1 cellular context compared by ENCODE assay signal in the genomic region with DNA sequence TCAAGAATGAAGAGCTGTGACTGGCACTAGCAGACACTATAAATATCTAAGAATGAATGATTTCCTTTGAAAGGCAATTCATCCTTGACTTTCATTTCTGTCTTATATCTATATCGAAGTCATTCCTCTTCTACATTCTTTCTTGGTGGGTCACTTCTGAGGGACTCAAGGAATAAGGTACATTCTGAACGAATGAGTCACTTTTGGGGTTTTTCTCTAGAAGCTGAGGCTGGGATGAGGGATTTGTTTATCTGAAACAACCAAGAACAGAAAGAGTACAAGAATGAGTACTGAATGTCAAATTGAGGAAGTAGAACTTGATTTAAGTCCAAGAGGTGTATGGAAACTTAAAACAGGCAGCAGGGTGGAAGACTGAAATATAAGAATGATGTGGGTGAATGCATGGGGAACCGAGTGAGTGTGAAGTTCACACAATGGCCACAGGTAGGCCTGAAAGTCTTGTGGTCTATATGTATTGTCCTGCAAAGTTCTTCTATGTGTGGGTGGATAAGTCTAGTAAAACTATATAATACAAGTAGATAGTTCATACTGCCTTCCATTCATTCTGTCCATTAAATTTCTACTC.
A peak's percentile ranks its signal among the peaks of the same experiment; 100 is the strongest.
TF ChIP-seq lines count a peak whose summit lies in the region.

No MANE protein-coding gene starts in this region.

TF ChIP-seq in GM12878, 131 proteins besides CTCF, POLR2A, EP300 and RAD21 (continued from another document):
- TF ChIP-seq ATF2 (IDR thresholded peaks at IDR 0.05; ENCODE audit: low read length) (peak; percentile 28; the same call in 1 of the 2 replicates), ZBTB11 (CRISPR knock-in tag; IDR thresholded peaks at IDR 0.05) (no peak), REST (IDR thresholded peaks at IDR 0.05; ENCODE audit: low read depth, low read length) (no peak), BACH1 (IDR thresholded peaks at IDR 0.05; ENCODE audit: borderline replicate concordance) (no peak), EED (IDR thresholded peaks at IDR 0.05; ENCODE audit: low read depth) (no peak), MTA2 (IDR thresholded peaks at IDR 0.05; ENCODE audit: low read depth) (peak; percentile 43), USF1 (IDR thresholded peaks at IDR 0.05; ENCODE audit: borderline replicate concordance, extremely low read length, insufficient read depth, low read depth, low read length) (no peak), SP1 (IDR thresholded peaks at IDR 0.05; ENCODE audit: low read depth, low read length) (no peak), STAT1 (conservative IDR thresholded peaks at IDR 0.05) (no peak), CBX5 (IDR thresholded peaks at IDR 0.05; ENCODE audit: low read depth) (peak; percentile 34; the same call in 1 of the 2 replicates), SMC3 (IDR thresholded peaks at IDR 0.05; ENCODE audit: borderline replicate concordance, low read length) (no peak), ZNF274 (IDR thresholded peaks at IDR 0.05; ENCODE audit: insufficient read depth, insufficient read length) (no peak), ZNF217 (IDR thresholded peaks at IDR 0.05) (peak; percentile 40; the same call in 1 of the 2 replicates), ZNF24 (IDR thresholded peaks at IDR 0.05) (peak; percentile 58), ZBTB40 (IDR thresholded peaks at IDR 0.05; ENCODE audit: borderline replicate concordance) (no peak), IKZF2 (IDR thresholded peaks at IDR 0.05) (peak; percentile 52 to 56; a peak in 3 of 4 replicates)
